Comparison of ENCODE assay signal across 17 cellular contexts in genomic region chr10:86373828-86374227, GRCh38. TPM values are rescaled to one million over a fixed set of nuclear protein-coding genes. Genes with fewer than 3 reads are reported as not detected.
"Had no signal": no experiment of that assay in that cellular context is flagged by ENCODE, and none has a peak within 500 bp of the region (broad histone marks: within the 10 kb centered on the region; RNA-seq: fewer than 3 reads in every experiment).

No MANE protein-coding gene starts in this region.

- DNase-seq: activated CD4-positive, alpha-beta T cell treated with anti-CD3 and anti-CD28 coated beads, Interleukin-2, amount 50 U/mL, for 1 hour; activated gamma-delta T cell treated with Interleukin-2 at 50 U/mL for 16 hours; activated naive CD8-positive, alpha-beta T cell treated with anti-CD3 and anti-CD28 coated beads for 36 hours; brain microvascular endothelial cell; effector memory CD8-positive, alpha-beta T cell; immature natural killer cell; left cardiac atrium; lower lobe of right lung; nephron progenitor cell; stimulated activated CD4-positive, alpha-beta T cell treated with anti-CD3 and anti-CD28 coated beads, Interleukin-12 subunit alpha, Interleukin-12 subunit beta, amount 100 ng/mL, for 4 hours; stimulated activated CD4-positive, alpha-beta T cell treated with anti-CD3 and anti-CD28 coated beads, Interleukin-2, amount 100 ng/mL, for 24 hours had no signal

- H3K4me3 ChIP-seq: heart left ventricle, lower lobe of right lung, ovary, tibial nerve had no signal

- H3K36me3 ChIP-seq: brain microvascular endothelial cell, heart left ventricle, lower lobe of right lung, ovary, tibial nerve had no signal

- FAIRE-seq: frontal cortex had no signal

- ATAC-seq: activated CD4-positive, CD25-positive, alpha-beta regulatory T cell treated with anti-CD3 and anti-CD28 coated beads, Interleukin-2, amount 50 U/mL, for 24 hours; effector memory CD8-positive, alpha-beta T cell; heart left ventricle; left cardiac atrium; lower lobe of right lung; stimulated activated memory B cell treated with anti-CD40 and anti-IgM and Interleukin-4, amounts not matched to agents 10 μg/mL and 1 μg/mL and 100 μg/mL, for 72 hours had no signal

- H3K27ac ChIP-seq: brain microvascular endothelial cell, heart left ventricle, lower lobe of right lung, ovary, tibial nerve had no signal

- H3K27me3 ChIP-seq: ovary had no signal

- H3K9me3 ChIP-seq: heart left ventricle, lower lobe of right lung, ovary, tibial nerve had no signal

RNA-seq across cellular contexts. Expression of gene GRID1, which starts 7.2 kb away (rescaled TPM):
- total RNA-seq: activated naive CD8-positive, alpha-beta T cell treated with anti-CD3 and anti-CD28 coated beads for 36 hours had no signal
- polyA plus RNA-seq: immature natural killer cell had no signal
